In the genomic region with DNA sequence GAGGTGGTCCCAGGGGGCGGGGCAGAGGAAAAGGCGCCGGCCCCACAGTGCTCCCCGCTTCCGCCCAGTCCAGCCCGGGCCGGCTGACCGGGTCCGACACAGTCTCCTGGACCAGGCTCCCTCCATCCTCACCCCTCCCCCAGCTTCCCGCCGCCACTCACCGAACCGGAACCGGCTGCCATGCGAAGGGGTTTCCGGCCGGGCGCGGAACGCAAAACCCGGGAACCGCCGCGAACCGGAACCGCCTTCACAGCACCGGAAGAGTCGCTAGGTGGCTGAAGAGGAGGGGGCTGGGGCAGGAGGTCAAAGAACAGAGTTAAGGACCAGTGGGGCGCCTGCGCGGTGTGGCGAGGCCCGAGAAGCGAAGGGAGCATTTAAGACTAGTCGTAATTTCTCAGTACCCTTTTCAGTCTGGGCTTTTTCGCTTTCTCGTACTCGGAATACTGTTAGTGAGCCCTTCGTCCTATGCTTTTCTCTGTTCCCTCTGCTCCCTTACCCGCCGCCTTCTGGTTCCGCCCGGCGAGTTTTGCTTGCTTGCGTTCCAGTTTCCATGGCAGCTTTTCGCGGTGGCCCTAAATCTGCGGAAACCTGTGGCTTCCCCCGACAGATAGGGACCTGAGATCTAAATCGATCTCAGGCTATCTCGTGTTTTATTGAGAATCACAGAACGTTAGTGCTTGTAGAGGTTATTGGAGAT, we compare ENCODE assay signal across 8 cellular contexts.
A peak's percentile ranks its signal among the peaks of the same experiment; 100 is the strongest.
DNase-seq lines count a peak whose midpoint lies in the region; ATAC-seq lines count a peak whose summit lies in the region.

A gene (minus strand): TSS at position 213 of the 697 bp plus-strand sequence. CDS start 4,607 bp downstream, outside the sequence.

- ATAC-seq in GM19023 (IDR thresholded peaks at IDR 0.05; ENCODE audit: unreplicated experiment) (peak; percentile 81), HG03196 (IDR thresholded peaks at IDR 0.05; ENCODE audit: unreplicated experiment) (peak; percentile 66)

- peak; percentile 90 for DNase-seq in AG08395 (ENCODE audit: low spot score)
- DNase-seq in NCI-H446 (lab: John Stamatoyannopoulos, UW), result peak; percentile 83 to 87
- peak; percentile 75 for DNase-seq in activated CD4-positive, CD25-positive, alpha-beta regulatory T cell treated with anti-CD3 and anti-CD28 coated beads, Interleukin-2, amount 50 U/mL, for 16 hours (ENCODE audit: low read depth, low spot score)
- peak; percentile 91 for DNase-seq in central memory CD4-positive, alpha-beta T cell
- DNase-seq in iris pigment epithelial cell (ENCODE audit: low read depth), result peak; percentile 85
- DNase-seq in stimulated activated CD4-positive, alpha-beta T cell treated with anti-CD3 and anti-CD28 coated beads, Interleukin-12 subunit alpha, Interleukin-12 subunit beta, amount 100 ng/mL, for 4 hours, result peak; percentile 86

Comparison
In these comparisons a context has a peak if more than half of its experiments do, and no peak if none do; other contexts are left out.
1. Peak in every context shown above with its lines: DNase-seq and ATAC-seq.